In the genomic region with DNA sequence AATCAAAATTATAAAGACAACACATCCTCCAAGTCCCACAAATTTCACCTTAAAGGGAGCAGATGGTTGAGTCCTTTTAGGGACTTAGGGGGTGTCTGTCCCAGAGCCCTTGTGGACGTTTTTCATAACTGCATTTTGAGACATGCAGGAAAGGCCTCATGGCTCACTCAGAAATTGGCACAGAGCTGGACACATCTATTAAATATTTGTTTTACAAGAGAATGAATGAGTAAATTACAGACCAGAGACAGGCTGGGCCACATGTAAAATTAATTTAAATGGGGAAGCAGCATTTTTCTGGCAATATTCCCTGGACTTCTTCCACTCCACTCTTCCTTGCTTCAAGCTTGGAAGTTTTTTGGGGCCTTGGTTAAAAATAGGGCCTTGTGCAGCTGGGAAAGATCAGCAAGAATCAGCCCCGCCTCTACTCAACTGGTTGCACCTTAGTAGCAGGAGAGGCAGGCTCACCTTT, we compare ENCODE assay signal across 11 cellular contexts. TPM values are rescaled to one million over a fixed set of nuclear protein-coding genes. Genes with fewer than 3 reads are reported as not detected.
DNase-seq lines count a peak whose midpoint lies in the region; TF ChIP-seq lines count a peak whose summit lies in the region.
"Had no signal": no experiment of that assay in that cellular context is flagged by ENCODE, and none has a peak within 500 bp of the region (broad histone marks: within the 10 kb centered on the region; RNA-seq: fewer than 3 reads in every experiment).

No MANE protein-coding gene starts in this region.

- peak; percentile 20 for TF ChIP-seq CTCF in epithelial cell of proximal tubule (conservative IDR thresholded peaks at IDR 0.05; ENCODE audit: low read depth, low read length)
- peak in 1 of 4 experiments; percentile 14 for TF ChIP-seq CTCF in prostate gland (IDR thresholded peaks at IDR 0.05)

- H3K9me3 ChIP-seq in prostate gland = no peaks in the 10 kb centered on the region

- intact Hi-C loops in prostate gland (cut with DNase I) = no loop called here

- no peaks in the 10 kb centered on the region for H3K36me3 ChIP-seq in prostate gland

- no peak overlapping the region for H3K4me3 ChIP-seq in epithelial cell of proximal tubule (ENCODE audit: low read depth, low read length)
- no peak overlapping the region for H3K4me3 ChIP-seq in prostate gland

- H3K27ac ChIP-seq in prostate gland = no peak overlapping the region

- WGBS in prostate gland = 10% methylated on average over 2 of the region's 2 CpGs

- TF ChIP-seq POLR2A in prostate gland (IDR thresholded peaks at IDR 0.05) = no peak

- H3K27me3 ChIP-seq in prostate gland (replicated peaks; ENCODE audit: insufficient read depth) = no peaks in the 10 kb centered on the region

- no peaks in the 10 kb centered on the region for H3K4me1 ChIP-seq in prostate gland (replicated peaks)

- peak; percentile 54 for DNase-seq in GM04503 (ENCODE audit: low read depth)
- peak; percentile 69 for DNase-seq in NCI-H1694 treated with DMSO at 0.1 percent for 48 hours (lab: John Stamatoyannopoulos, UW)
- DNase-seq in epithelial cell of proximal tubule (ENCODE audit: low read depth) = no peak
- DNase-seq in prostate gland (ENCODE audit: low spot score) = peak; percentile 32
- DNase-seq in HuH-7 (ENCODE audit: low spot score) = no peak
- no peak for DNase-seq in NCI-H510A treated with DMSO at 0.1 percent for 48 hours (lab: John Stamatoyannopoulos, UW)
- no peak for DNase-seq in stimulated activated CD4-positive, alpha-beta T cell treated with anti-CD3 and anti-CD28 coated beads, Interleukin-4, amount 100 ng/mL, for 4 hours
- DNase-seq in cortex of kidney (lab: John Stamatoyannopoulos, UW) = no peak
- DNase-seq: activated effector memory CD4-positive, alpha-beta T cell treated with anti-CD3 and anti-CD28 coated beads, Interleukin-2, amount 50 U/mL, for 16 hours; stimulated activated CD4-positive, alpha-beta T cell treated with anti-CD3 and anti-CD28 coated beads, Interleukin-4, amount 100 ng/mL, for 1 hour; T1000 had no signal

RNA-seq across cellular contexts. Expression of gene LAMB1, which starts 20.0 kb away (rescaled TPM):
- 170 and 220 TPM in 2 replicates for total RNA-seq in epithelial cell of proximal tubule
- 10 to 100 TPM; 15.5 to 64.1 TPM for total RNA-seq in prostate gland

Comparison
In these comparisons a context has a peak if more than half of its experiments do, and no peak if none do; other contexts are left out.
1. DNase-seq: peak in GM04503 (single experiment), NCI-H1694 treated with DMSO at 0.1 percent for 48 hours (single experiment) and prostate gland (single experiment); none in epithelial cell of proximal tubule (single experiment), HuH-7 (single experiment), NCI-H510A treated with DMSO at 0.1 percent for 48 hours (single experiment), stimulated activated CD4-positive, alpha-beta T cell treated with anti-CD3 and anti-CD28 coated beads, Interleukin-4, amount 100 ng/mL, for 4 hours (0 of 2) and cortex of kidney (single experiment).